ENCODE assay signal across 8 cellular contexts in the genomic region with DNA sequence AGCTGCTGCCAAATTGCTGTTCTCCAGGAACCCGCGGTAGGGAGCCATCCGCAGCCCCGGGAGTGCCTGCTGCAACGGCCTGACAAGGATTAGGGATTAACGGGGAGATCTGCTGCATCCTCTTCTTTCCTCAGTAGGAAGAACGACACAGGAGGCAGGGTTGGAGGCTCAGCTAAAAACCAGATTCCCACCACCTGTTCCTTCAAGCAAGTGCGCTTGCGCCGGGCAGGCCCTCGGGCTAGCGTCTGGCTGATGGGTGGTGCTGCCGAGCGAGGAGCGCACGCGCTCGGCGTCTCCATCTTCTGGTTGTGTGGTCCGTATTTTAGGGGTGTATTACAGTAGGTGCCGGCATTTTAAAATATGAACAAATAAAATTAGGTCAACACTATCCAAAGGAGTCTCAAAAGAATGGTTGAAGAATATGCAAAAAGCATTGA. TPM values are rescaled to one million over a fixed set of nuclear protein-coding genes. Genes with fewer than 3 reads are reported as not detected.
A peak's percentile ranks its signal among the peaks of the same experiment; 100 is the strongest.
DNase-seq lines count a peak whose midpoint lies in the region; ATAC-seq and TF ChIP-seq lines count a peak whose summit lies in the region.

No MANE protein-coding gene starts in this region.

- no peaks in the 10 kb centered on the region for H3K79me2 ChIP-seq in osteoblast (ENCODE audit: insufficient read depth, low read length)

- no peak overlapping the region for H3K4me3 Mint-ChIP-seq in activated CD4-positive, alpha-beta T cell treated with anti-CD3 and anti-CD28 coated beads, Interleukin-2, amount 10 ng/mL, durations not matched to agents 7 days and 5 days
- H3K4me3 Mint-ChIP-seq in T-helper 2 cell treated with Interferon-gamma antibody and Interleukin-4, amounts not matched to agents 5 μg/mL and 100 μg/mL, for 36 hours = peak overlapping the region; percentile 8

- no peaks in the 10 kb centered on the region for H4K20me1 ChIP-seq in osteoblast (ENCODE audit: insufficient read depth, low read length)

- H3K4me1 Mint-ChIP-seq in activated CD4-positive, alpha-beta T cell treated with anti-CD3 and anti-CD28 coated beads, Interleukin-2, amount 10 ng/mL, durations not matched to agents 7 days and 5 days = peaks cover 1% of the 10 kb centered on the region
- peaks cover 1% of the 10 kb centered on the region for H3K4me1 Mint-ChIP-seq in T-helper 2 cell treated with Interferon-gamma antibody and Interleukin-4, amounts not matched to agents 5 μg/mL and 100 μg/mL, for 36 hours (ENCODE audit: low read depth)

- no peak overlapping the region for H3K27ac ChIP-seq in osteoblast (ENCODE audit: low read depth, low read length)

- peak; percentile 13 to 23 for DNase-seq in activated CD4-positive, alpha-beta T cell treated with anti-CD3 and anti-CD28 coated beads, Interleukin-2, amount 50 U/mL, for 48 hours
- DNase-seq in activated CD4-positive, alpha-beta T cell treated with anti-CD3 and anti-CD28 coated beads, Interleukin-2, amount 10 ng/mL, durations not matched to agents 7 days and 5 days = no peak
- no peak for DNase-seq in T-helper 2 cell treated with Interferon-gamma antibody and Interleukin-4, amounts not matched to agents 5 μg/mL and 100 μg/mL, for 36 hours (ENCODE audit: low spot score)
- peak; percentile 19 for DNase-seq in germinal center (ENCODE audit: low spot score)
- DNase-seq in osteoblast (ENCODE audit: insufficient read length, low spot score, missing footprints) = peak; percentile 78
- no peak for DNase-seq in T-helper 1 cell

- H3K27me3 ChIP-seq in osteoblast (ENCODE audit: insufficient read depth, low read length) = peaks cover 6% of the 10 kb centered on the region

- no peaks in the 10 kb centered on the region for H3K9me3 ChIP-seq in osteoblast (ENCODE audit: low read depth, low read length)

- peak overlapping the region; percentile 73 for H3K4me2 ChIP-seq in osteoblast (ENCODE audit: insufficient read depth, low read length)

- no peaks in the 10 kb centered on the region for H3K36me3 ChIP-seq in osteoblast (ENCODE audit: insufficient read depth, low read length)

- peaks cover 20% of the 10 kb centered on the region for H3K27me3 Mint-ChIP-seq in activated CD4-positive, alpha-beta T cell treated with anti-CD3 and anti-CD28 coated beads, Interleukin-2, amount 10 ng/mL, durations not matched to agents 7 days and 5 days
- H3K27me3 Mint-ChIP-seq in T-helper 2 cell treated with Interferon-gamma antibody and Interleukin-4, amounts not matched to agents 5 μg/mL and 100 μg/mL, for 36 hours (ENCODE audit: low read depth) = peaks cover 22% of the 10 kb centered on the region

- no peaks in the 10 kb centered on the region for H3K36me3 Mint-ChIP-seq in activated CD4-positive, alpha-beta T cell treated with anti-CD3 and anti-CD28 coated beads, Interleukin-2, amount 10 ng/mL, durations not matched to agents 7 days and 5 days (ENCODE audit: low read depth)
- no peaks in the 10 kb centered on the region for H3K36me3 Mint-ChIP-seq in T-helper 2 cell treated with Interferon-gamma antibody and Interleukin-4, amounts not matched to agents 5 μg/mL and 100 μg/mL, for 36 hours (ENCODE audit: low read depth)

- no peaks in the 10 kb centered on the region for H3K4me1 ChIP-seq in osteoblast (ENCODE audit: insufficient read depth, low read length)

- TF ChIP-seq CTCF in osteoblast (IDR thresholded peaks at IDR 0.05; ENCODE audit: extremely low read depth, low read depth, low read length) = peak; percentile 27

- peak overlapping the region; percentile 50 for H3K4me3 ChIP-seq in osteoblast (ENCODE audit: insufficient read depth, low read length)

- no peaks in the 10 kb centered on the region for H3K9me3 Mint-ChIP-seq in activated CD4-positive, alpha-beta T cell treated with anti-CD3 and anti-CD28 coated beads, Interleukin-2, amount 10 ng/mL, durations not matched to agents 7 days and 5 days
- no peaks in the 10 kb centered on the region for H3K9me3 Mint-ChIP-seq in T-helper 2 cell treated with Interferon-gamma antibody and Interleukin-4, amounts not matched to agents 5 μg/mL and 100 μg/mL, for 36 hours

- H3K27ac Mint-ChIP-seq in activated CD4-positive, alpha-beta T cell treated with anti-CD3 and anti-CD28 coated beads, Interleukin-2, amount 10 ng/mL, durations not matched to agents 7 days and 5 days = no peak overlapping the region
- no peak overlapping the region for H3K27ac Mint-ChIP-seq in T-helper 2 cell treated with Interferon-gamma antibody and Interleukin-4, amounts not matched to agents 5 μg/mL and 100 μg/mL, for 36 hours

- POLR2A ChIA-PET in activated CD4-positive, alpha-beta T cell treated with anti-CD3 and anti-CD28 coated beads, Interleukin-2, amount 10 ng/mL, durations not matched to agents 7 days and 5 days (lab: Charles Lee) = no interaction called here

- ATAC-seq in GM18873 (IDR thresholded peaks at IDR 0.05; ENCODE audit: low FRiP score, unreplicated experiment) (no peak), HG03354 (IDR thresholded peaks at IDR 0.05; ENCODE audit: poor library complexity, severe bottlenecking, unreplicated experiment) (no peak)

- CTCF ChIA-PET in activated CD4-positive, alpha-beta T cell treated with anti-CD3 and anti-CD28 coated beads, Interleukin-2, amount 10 ng/mL, durations not matched to agents 7 days and 5 days (lab: Charles Lee) = no interaction called here

- peak overlapping the region; percentile 61 for H2AFZ ChIP-seq in osteoblast (ENCODE audit: low read length)

RNA-seq across cellular contexts. Expression of gene SLC25A26, which starts 25.4 kb away (rescaled TPM):
- 10 to 100 TPM; 11.7 to 12.0 TPM for total RNA-seq in activated CD4-positive, alpha-beta T cell treated with anti-CD3 and anti-CD28 coated beads, Interleukin-2, amount 10 ng/mL, durations not matched to agents 7 days and 5 days
- 26.1 and 31.2 TPM in 2 replicates for total RNA-seq in osteoblast

Comparison
In these comparisons a context has a peak if more than half of its experiments do, and no peak if none do; other contexts are left out.
1. DNase-seq: peak in activated CD4-positive, alpha-beta T cell treated with anti-CD3 and anti-CD28 coated beads, Interleukin-2, amount 50 U/mL, for 48 hours (2 of 2), germinal center (single experiment) and osteoblast (single experiment); none in activated CD4-positive, alpha-beta T cell treated with anti-CD3 and anti-CD28 coated beads, Interleukin-2, amount 10 ng/mL, durations not matched to agents 7 days and 5 days (single experiment), T-helper 2 cell treated with Interferon-gamma antibody and Interleukin-4, amounts not matched to agents 5 μg/mL and 100 μg/mL, for 36 hours (single experiment) and T-helper 1 cell (0 of 5).